ENCODE assay signal across 8 cellular contexts in genomic region chr5:141635646-141636045, GRCh38. TPM values are rescaled to one million over a fixed set of nuclear protein-coding genes. Genes with fewer than 3 reads are reported as not detected.
DNase-seq lines count a peak whose midpoint lies in the region; ATAC-seq and TF ChIP-seq lines count a peak whose summit lies in the region.

No MANE protein-coding gene starts in this region.

- H3K4me1 Mint-ChIP-seq in neural crest cell: peaks cover 27% of the 10 kb centered on the region

- peaks cover 2% of the 10 kb centered on the region for H3K27me3 Mint-ChIP-seq in neural crest cell (ENCODE audit: low read depth)

- peak overlapping the region; percentile 92 to 99 (median 98) for H3K4me2 ChIP-seq in BLaER1 treated with 17β-estradiol and CSF1 and Interleukin-3, amounts not matched to agents 10 nM and 100 nM

- TF ChIP-seq POLR2A in NB4 (IDR thresholded peaks at IDR 0.05; ENCODE audit: extremely low read depth, insufficient read length): no peak

- DNase-seq in NB4 (ENCODE audit: low read depth): no peak
- no peak for DNase-seq in neural crest cell (ENCODE audit: low read depth, low spot score)
- DNase-seq in activated CD4-positive, CD25-positive, alpha-beta regulatory T cell (lab: John Stamatoyannopoulos, UW): no peak
- DNase-seq in SHP77 treated with DMSO at 0.1 percent for 48 hours (lab: John Stamatoyannopoulos, UW): no peak
- no peak for DNase-seq in NCI-H1930 (lab: John Stamatoyannopoulos, UW)

- H4K20me1 ChIP-seq in BLaER1 treated with 17β-estradiol and CSF1 and Interleukin-3, amounts not matched to agents 10 nM and 100 nM: peaks cover 22 to 68% (median 43%) of the 10 kb centered on the region in 11 experiments; a peak in 20 of 22 replicates

- H3K9ac ChIP-seq in BLaER1 treated with 17β-estradiol and CSF1 and Interleukin-3, amounts not matched to agents 10 nM and 100 nM: peak overlapping the region; percentile 78 to 90 (median 85); a peak in 21 of 22 replicates
- H3K9ac ChIP-seq in duodenal mucosa (ENCODE audit: low read depth in 1 of 2, low read length in 2 of 2): peak overlapping the region; percentile 85 to 91

- H3K9me3 ChIP-seq in BLaER1 treated with 17β-estradiol and CSF1 and Interleukin-3, amounts not matched to agents 10 nM and 100 nM (replicated peaks in 1 of 11): no peaks in the 10 kb centered on the region
- no peaks in the 10 kb centered on the region for H3K9me3 ChIP-seq in duodenal mucosa (ENCODE audit: control insufficient read depth in 1 of 2, low read length in 2 of 2)

- peak overlapping the region; percentile 74 to 95 (median 81) for H3K4me3 ChIP-seq in BLaER1 treated with 17β-estradiol and CSF1 and Interleukin-3, amounts not matched to agents 10 nM and 100 nM
- H3K4me3 ChIP-seq in NB4 (ENCODE audit: low read depth, low read length) (peak overlapping the region; percentile 96), duodenal mucosa (ENCODE audit: low read depth in 1 of 2, low read length in 2 of 2) (peak overlapping the region; percentile 91 to 98)

- H3K36me3 ChIP-seq in BLaER1 treated with 17β-estradiol and CSF1 and Interleukin-3, amounts not matched to agents 10 nM and 100 nM: peaks cover 31 to 69% (median 49%) of the 10 kb centered on the region in 11 experiments
- peaks cover 0 to 5% of the 10 kb centered on the region in 2 donors for H3K36me3 ChIP-seq in duodenal mucosa (ENCODE audit: control insufficient read depth in 1 of 2, insufficient read depth in 2 of 2, low read length in 2 of 2)

- ATAC-seq in GM18520 (IDR thresholded peaks at IDR 0.05; ENCODE audit: unreplicated experiment): no peak

- peaks cover 3% of the 10 kb centered on the region for H3K36me3 Mint-ChIP-seq in neural crest cell (ENCODE audit: low read depth)

- H3K4me1 ChIP-seq in BLaER1 treated with 17β-estradiol and CSF1 and Interleukin-3, amounts not matched to agents 10 nM and 100 nM: peaks cover 47 to 74% (median 60%) of the 10 kb centered on the region in 10 experiments
- H3K4me1 ChIP-seq in duodenal mucosa (ENCODE audit: control insufficient read depth in 1 of 2, insufficient read depth in 2 of 2, low read length in 2 of 2): peaks cover 16 to 34% of the 10 kb centered on the region in 2 donors

- no peak for TF ChIP-seq CTCF in NB4 (IDR thresholded peaks at IDR 0.05; ENCODE audit: low read depth, low read length)
- TF ChIP-seq CTCF in neural crest cell (conservative IDR thresholded peaks at IDR 0.05): no peak

- peak overlapping the region in 8 of 11 experiments; percentile 57 to 83 (median 75); a peak in 12 of 22 replicates for H3K27ac ChIP-seq in BLaER1 treated with 17β-estradiol and CSF1 and Interleukin-3, amounts not matched to agents 10 nM and 100 nM
- no peak overlapping the region for H3K27ac ChIP-seq in duodenal mucosa (ENCODE audit: low read depth, low read length)

- no peak overlapping the region for H3K27ac Mint-ChIP-seq in neural crest cell (ENCODE audit: unreplicated experiment)

- H3K4me3 Mint-ChIP-seq in neural crest cell: peak overlapping the region; percentile 97

- no peaks in the 10 kb centered on the region for H3K27me3 ChIP-seq in BLaER1 treated with 17β-estradiol and CSF1 and Interleukin-3, amounts not matched to agents 10 nM and 100 nM
- H3K27me3 ChIP-seq in duodenal mucosa (ENCODE audit: control insufficient read depth in 1 of 2, insufficient read depth in 2 of 2, low read length in 2 of 2): no peaks in the 10 kb centered on the region

- no peaks in the 10 kb centered on the region for H3K9me3 Mint-ChIP-seq in neural crest cell

RNA-seq across cellular contexts. Expression of gene HDAC3, which starts 1.0 kb away (rescaled TPM):
- 110 and 114 TPM in 2 replicates for total RNA-seq in neural crest cell

RNA-seq across cellular contexts. Expression of gene RELL2, which starts 1.2 kb away (rescaled TPM):
- total RNA-seq in neural crest cell: 6.5 and 6.9 TPM in 2 replicates

RNA-seq across cellular contexts. Expression of gene FCHSD1, which starts 15.6 kb away (rescaled TPM):
- 20.4 and 20.6 TPM in 2 replicates for total RNA-seq in neural crest cell

RNA-seq across cellular contexts. Expression of gene DIAPH1, which starts 16.8 kb away (rescaled TPM):
- total RNA-seq in neural crest cell: 86.3 and 99.1 TPM in 2 replicates

RNA-seq across cellular contexts. Expression of gene ARAP3, which starts 46.4 kb away (rescaled TPM):
- 36.0 and 39.2 TPM in 2 replicates for total RNA-seq in neural crest cell
